ENCODE assay signal across 22 cellular contexts in the genomic region with DNA sequence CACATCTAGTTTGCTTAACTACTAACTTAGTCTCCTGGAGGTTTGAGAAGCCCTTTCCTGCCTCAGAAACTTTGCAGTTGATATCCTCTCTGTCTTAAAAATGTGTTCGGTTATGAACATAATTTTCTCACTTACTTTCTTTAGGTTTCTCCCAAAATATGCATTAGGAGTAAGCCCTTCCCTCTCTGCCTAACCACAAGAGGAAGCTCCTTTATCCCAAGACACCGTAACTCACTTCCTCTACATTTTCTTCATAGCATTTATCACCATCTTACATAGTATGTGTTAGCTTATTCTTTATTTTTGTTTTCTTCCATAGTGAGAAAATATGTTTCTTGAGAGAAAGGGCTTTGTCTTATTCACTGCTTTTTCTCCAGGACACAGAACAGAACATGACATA.
"Had no signal": no experiment of that assay in that cellular context is flagged by ENCODE, and none has a peak within 500 bp of the region (broad histone marks: within the 10 kb centered on the region; RNA-seq: fewer than 3 reads in every experiment).

No MANE protein-coding gene starts in this region.

- H3K4me1 ChIP-seq: breast epithelium, esophagus muscularis mucosa, foreskin keratinocyte, heart left ventricle, parathyroid adenoma, right atrium auricular region, tibial nerve had no signal

- H3K27ac ChIP-seq: breast epithelium, esophagus muscularis mucosa, foreskin keratinocyte, heart left ventricle, parathyroid adenoma, right atrium auricular region, tibial nerve had no signal

- H3K4me3 ChIP-seq: breast epithelium, esophagus muscularis mucosa, heart left ventricle, right atrium auricular region, tibial nerve had no signal

- H3K4me3 Mint-ChIP-seq: activated CD8-positive, alpha-beta T cell treated with anti-CD3 and anti-CD28 coated beads for 36 hours; activated naive CD4-positive, alpha-beta T cell treated with anti-CD3 and anti-CD28 coated beads, Interleukin-2, amount 50 U/mL, for 24 hours; activated naive CD8-positive, alpha-beta T cell treated with anti-CD3 and anti-CD28 coated beads, Interleukin-2, amount 50 U/mL, for 24 hours; dendritic cell treated with granulocyte-macrophage colony-stimulating factor and Interleukin-4, amounts not matched to agents 40 ng/mL and 50 ng/mL, for 4 days; mesothelial cell of epicardium; naive B cell; WTC11 had no signal

- DNase-seq: activated CD4-positive, alpha-beta T cell treated with anti-CD3 and anti-CD28 coated beads, Interleukin-2, amount 50 U/mL, for 1 hour; activated CD8-positive, alpha-beta T cell treated with anti-CD3 and anti-CD28 coated beads for 36 hours; activated naive CD8-positive, alpha-beta T cell treated with anti-CD3 and anti-CD28 coated beads, Interleukin-2, amount 50 U/mL, for 24 hours; activated T-cell treated with anti-CD3 and anti-CD28 coated beads, Interleukin-2, amount 50 U/mL, for 48 hours; amygdala; central memory CD4-positive, alpha-beta T cell; foreskin keratinocyte; heart left ventricle; naive B cell; occipital lobe; stimulated activated naive CD4-positive, alpha-beta T cell treated with Interleukin-2 at 50 U/mL for 16 hours; T1000 had no signal

- ATAC-seq: activated CD8-positive, alpha-beta T cell treated with anti-CD3 and anti-CD28 coated beads for 36 hours; activated naive CD8-positive, alpha-beta T cell treated with anti-CD3 and anti-CD28 coated beads, Interleukin-2, amount 50 U/mL, for 24 hours; foreskin keratinocyte; heart left ventricle; WTC11 had no signal

- H3K79me2 ChIP-seq: parathyroid adenoma had no signal

- H2AFZ ChIP-seq: parathyroid adenoma had no signal

- H3K27ac Mint-ChIP-seq: activated CD8-positive, alpha-beta T cell treated with anti-CD3 and anti-CD28 coated beads for 36 hours; activated naive CD4-positive, alpha-beta T cell treated with anti-CD3 and anti-CD28 coated beads, Interleukin-2, amount 50 U/mL, for 24 hours; activated naive CD8-positive, alpha-beta T cell treated with anti-CD3 and anti-CD28 coated beads, Interleukin-2, amount 50 U/mL, for 24 hours; activated T-helper 2 cell treated with anti-CD3 and anti-CD28 coated beads, Interferon-gamma antibody, Interleukin-2, Interleukin-4, amounts not matched to agents 10 μg/mL and 5 μg/mL and 100 μg/mL, durations not matched to agents 14 hours and 24 hours and 36 hours; dendritic cell treated with granulocyte-macrophage colony-stimulating factor and Interleukin-4, amounts not matched to agents 40 ng/mL and 50 ng/mL, for 4 days; mesothelial cell of epicardium; naive B cell; WTC11 had no signal

- H3K9ac ChIP-seq: parathyroid adenoma had no signal

- H3K27me3 Mint-ChIP-seq: activated CD8-positive, alpha-beta T cell treated with anti-CD3 and anti-CD28 coated beads for 36 hours; activated naive CD4-positive, alpha-beta T cell treated with anti-CD3 and anti-CD28 coated beads, Interleukin-2, amount 50 U/mL, for 24 hours; activated naive CD8-positive, alpha-beta T cell treated with anti-CD3 and anti-CD28 coated beads, Interleukin-2, amount 50 U/mL, for 24 hours; dendritic cell treated with granulocyte-macrophage colony-stimulating factor and Interleukin-4, amounts not matched to agents 40 ng/mL and 50 ng/mL, for 4 days; naive B cell had no signal

- H3K36me3 Mint-ChIP-seq: activated naive CD4-positive, alpha-beta T cell treated with anti-CD3 and anti-CD28 coated beads, Interleukin-2, amount 50 U/mL, for 24 hours; naive B cell; WTC11 had no signal

- H3K9me3 ChIP-seq: breast epithelium, esophagus muscularis mucosa, heart left ventricle, right atrium auricular region, tibial nerve had no signal

- H3K36me3 ChIP-seq: breast epithelium, esophagus muscularis mucosa, heart left ventricle, right atrium auricular region, tibial nerve had no signal

- H3K4me1 Mint-ChIP-seq: activated naive CD4-positive, alpha-beta T cell treated with anti-CD3 and anti-CD28 coated beads, Interleukin-2, amount 50 U/mL, for 24 hours; activated naive CD8-positive, alpha-beta T cell treated with anti-CD3 and anti-CD28 coated beads, Interleukin-2, amount 50 U/mL, for 24 hours; mesothelial cell of epicardium; naive B cell; WTC11 had no signal

- H3K27me3 ChIP-seq: breast epithelium, esophagus muscularis mucosa, foreskin keratinocyte, heart left ventricle, right atrium auricular region, tibial nerve had no signal
